In genomic region chr5:179805529-179806249, GRCh38 we compare ENCODE assay signal across 8 cellular contexts. TPM values are rescaled to one million over a fixed set of nuclear protein-coding genes. Genes with fewer than 3 reads are reported as not detected.
DNase-seq lines count a peak whose midpoint lies in the region; ATAC-seq, FAIRE-seq and TF ChIP-seq lines count a peak whose summit lies in the region.

No MANE protein-coding gene starts in this region.

- intact Hi-C loops in left lung (cut with DNase I): no loop called here

- H3K4me1 ChIP-seq in NT2/D1 (ENCODE audit: insufficient read depth, insufficient read length): peaks cover 24% of the 10 kb centered on the region
- H3K4me1 ChIP-seq in left lung: peaks cover 9 to 61% of the 10 kb centered on the region in 2 donors
- peaks cover 47% of the 10 kb centered on the region for H3K4me1 ChIP-seq in stomach smooth muscle (ENCODE audit: control insufficient read depth, insufficient read depth, low read length)

- H3K36me3 ChIP-seq in NT2/D1 (ENCODE audit: insufficient read depth, insufficient read length, low read length) (peaks cover 12% of the 10 kb centered on the region), bronchial epithelial cell (ENCODE audit: control insufficient read depth, insufficient read depth, low read length) (peaks cover 18% of the 10 kb centered on the region), left lung (peaks cover 0 to 9% of the 10 kb centered on the region in 2 donors), stomach smooth muscle (ENCODE audit: control insufficient read depth in 2 of 2, insufficient read depth in 2 of 2, low read length in 2 of 2) (no peaks in the 10 kb centered on the region)

- H3K27ac ChIP-seq in left lung: peak overlapping the region; percentile 93 to 96
- peak overlapping the region; percentile 53 for H3K27ac ChIP-seq in stomach smooth muscle (ENCODE audit: low read length)

- H3K27me3 ChIP-seq in NT2/D1 (ENCODE audit: insufficient read depth, insufficient read length) (no peaks in the 10 kb centered on the region), bronchial epithelial cell (ENCODE audit: control insufficient read depth, insufficient read depth, low read length) (no peaks in the 10 kb centered on the region), left lung (no peaks in the 10 kb centered on the region), stomach smooth muscle (ENCODE audit: control insufficient read depth in 1 of 2, insufficient read depth in 2 of 2, low read length in 2 of 2) (no peaks in the 10 kb centered on the region)

- FAIRE-seq in bronchial epithelial cell (lab: Jason Lieb, UNC) (no peak), RCC 7860 (lab: Jason Lieb, UNC) (no peak)

- TF ChIP-seq CTCF in bronchial epithelial cell (IDR thresholded peaks at IDR 0.05; ENCODE audit: insufficient read depth, low read length, severe bottlenecking): no peak
- no peak for TF ChIP-seq CTCF in left lung (IDR thresholded peaks at IDR 0.05)

- H3K9ac ChIP-seq in NT2/D1 (ENCODE audit: insufficient read length, low read depth): peak overlapping the region; percentile 88
- peak overlapping the region; percentile 39 to 72 for H3K9ac ChIP-seq in stomach smooth muscle (ENCODE audit: low read length in 2 of 2)

- DNase-seq in activated CD8-positive, alpha-beta memory T cell treated with anti-CD3 and anti-CD28 coated beads for 24 hours: peak; percentile 74
- no peak for DNase-seq in activated CD8-positive, alpha-beta memory T cell treated with anti-CD3 and anti-CD28 coated beads, Interleukin-2, amount 50 U/mL, for 4 hours
- DNase-seq in NT2/D1 (ENCODE audit: low read depth, low spot score): no peak
- no peak for DNase-seq in bronchial epithelial cell (ENCODE audit: low read depth)
- no peak for DNase-seq in left lung
- DNase-seq in RCC 7860 (ENCODE audit: low spot score): no peak

- H3K4me3 ChIP-seq in NT2/D1 (ENCODE audit: insufficient read length, low read depth): peak overlapping the region; percentile 75
- H3K4me3 ChIP-seq in bronchial epithelial cell (ENCODE audit: low read depth, low read length): peak overlapping the region; percentile 86
- peak overlapping the region; percentile 84 to 94 for H3K4me3 ChIP-seq in left lung
- peak overlapping the region; percentile 65 to 81 for H3K4me3 ChIP-seq in stomach smooth muscle (ENCODE audit: low read length in 2 of 2)

- no peaks in the 10 kb centered on the region for H3K9me3 ChIP-seq in NT2/D1 (ENCODE audit: insufficient read depth, low read length)
- H3K9me3 ChIP-seq in left lung: no peaks in the 10 kb centered on the region
- H3K9me3 ChIP-seq in stomach smooth muscle (ENCODE audit: control insufficient read depth in 2 of 2, low read length in 2 of 2): no peaks in the 10 kb centered on the region

- ATAC-seq in HG02642 (IDR thresholded peaks at IDR 0.05; ENCODE audit: poor library complexity, unreplicated experiment) (peak; percentile 25), left lung (peak; percentile 45)

RNA-seq across cellular contexts. Expression of gene MGAT4B, which starts 1.0 kb away (rescaled TPM):
- total RNA-seq in bronchial epithelial cell (109 and 151 TPM in 2 replicates), left lung (100 to 1,000 TPM; 142 to 191 TPM)

RNA-seq across cellular contexts. Expression of gene LTC4S, which starts 11.9 kb away (rescaled TPM):
- 0.26 and 0.38 TPM in 2 replicates for total RNA-seq in bronchial epithelial cell
- 10 to 100 TPM; 16.4 to 19.6 TPM for total RNA-seq in left lung

RNA-seq across cellular contexts. Expression of gene SQSTM1, which starts 15.0 kb away (rescaled TPM):
- total RNA-seq in bronchial epithelial cell (686 and 733 TPM in 2 replicates), left lung (100 to 1,000 TPM; 505 to 637 TPM)

RNA-seq across cellular contexts. Expression of gene MRNIP, which starts 52.9 kb away (rescaled TPM):
- total RNA-seq in bronchial epithelial cell: 10.6 and 11.8 TPM in 2 replicates
- 10 to 100 TPM; 16.9 to 18.2 TPM for total RNA-seq in left lung

Comparison
In these comparisons a context has a peak if more than half of its experiments do, and no peak if none do; other contexts are left out.
1. RNA of gene LTC4S, which starts 11.9 kb away (total RNA-seq): 16.4 to 19.6 TPM in left lung; 0.26 to 0.38 TPM in bronchial epithelial cell; every median in the first group is over 10 times any median in the second.
2. Peak in every context shown above with its lines, with median percentiles within 50 percentile points of each other: H3K4me3 ChIP-seq.